ENCODE assay signal across 29 cellular contexts in genomic region chr7:83835424-83835823, GRCh38.
DNase-seq lines count a peak whose midpoint lies in the region; ATAC-seq and TF ChIP-seq lines count a peak whose summit lies in the region.
"Had no signal": no experiment of that assay in that cellular context is flagged by ENCODE, and none has a peak within 500 bp of the region (broad histone marks: within the 10 kb centered on the region; RNA-seq: fewer than 3 reads in every experiment).

No MANE protein-coding gene starts in this region.

- H3K36me3 ChIP-seq in CD8-positive, alpha-beta memory T cell (ENCODE audit: insufficient read depth, low read length), result no peaks in the 10 kb centered on the region
- H3K36me3 ChIP-seq: adrenal gland, HAP-1, right atrium auricular region, thoracic aorta, uterus had no signal

- H3K27ac ChIP-seq in CD8-positive, alpha-beta memory T cell (ENCODE audit: low read depth, low read length), result no peak overlapping the region
- H3K27ac ChIP-seq: adrenal gland, epithelial cell of prostate, right atrium auricular region, thoracic aorta, uterus had no signal

- no peak overlapping the region for H3K27ac Mint-ChIP-seq in CD8-positive, alpha-beta memory T cell
- H3K27ac Mint-ChIP-seq: activated CD4-positive, alpha-beta memory T cell treated with anti-CD3 and anti-CD28 coated beads for 36 hours; activated naive CD4-positive, alpha-beta T cell treated with anti-CD3 and anti-CD28 coated beads for 36 hours; CD4-positive, CD25-positive, alpha-beta regulatory T cell had no signal

- H3K4me1 Mint-ChIP-seq in CD8-positive, alpha-beta memory T cell, result no peaks in the 10 kb centered on the region
- H3K4me1 Mint-ChIP-seq: CD4-positive, CD25-positive, alpha-beta regulatory T cell had no signal

- no peaks in the 10 kb centered on the region for H3K4me1 ChIP-seq in CD8-positive, alpha-beta memory T cell (ENCODE audit: insufficient read depth, low read length)
- H3K4me1 ChIP-seq: adrenal gland, right atrium auricular region, uterus had no signal

- no peak overlapping the region for H3K4me3 ChIP-seq in CD8-positive, alpha-beta memory T cell (ENCODE audit: low read length)
- H3K4me3 ChIP-seq: adrenal gland, HAP-1, right atrium auricular region, smooth muscle cell, thoracic aorta, uterus had no signal

- no peaks in the 10 kb centered on the region for H3K27me3 ChIP-seq in CD8-positive, alpha-beta memory T cell (ENCODE audit: insufficient read depth, low read length, poor library complexity, severe bottlenecking)
- H3K27me3 ChIP-seq: adrenal gland, right atrium auricular region, uterus had no signal

- DNase-seq in COLO829 (ENCODE audit: low spot score) (peak; percentile 58), NCI-H1048 (lab: John Stamatoyannopoulos, UW) (peak; percentile 41), fibroblast of peridontal ligament (ENCODE audit: extremely low read depth) (peak; percentile 13), GM19240 (ENCODE audit: insufficient read length, low spot score) (no peak), cortex of kidney (lab: John Stamatoyannopoulos, UW) (no peak)
- DNase-seq in CD8-positive, alpha-beta memory T cell, result no peak
- no peak for DNase-seq in stimulated activated CD4-positive, alpha-beta T cell treated with anti-CD3 and anti-CD28 coated beads, Interleukin-2, amount 100 ng/mL, for 48 hours
- DNase-seq: activated CD4-positive, alpha-beta memory T cell treated with anti-CD3 and anti-CD28 coated beads for 36 hours; activated CD4-positive, CD25-positive, alpha-beta regulatory T cell treated with anti-CD3 and anti-CD28 coated beads, Interleukin-2, amount 50 U/mL, for 72 hours; activated CD8-positive, alpha-beta memory T cell treated with anti-CD3 and anti-CD28 coated beads, Interleukin-2, amount 50 U/mL, for 4 hours; activated naive CD4-positive, alpha-beta T cell treated with anti-CD3 and anti-CD28 coated beads for 36 hours; adrenal gland; AML-193; CD4-positive, CD25-positive, alpha-beta regulatory T cell; head of caudate nucleus; Karpas-422; kidney; left ventricle myocardium superior; NCI-H446 treated with DMSO at 0.1 percent for 48 hours; stimulated activated naive CD8-positive, alpha-beta T cell treated with anti-CD3 and anti-CD28 coated beads, Interleukin-15, Interleukin-2, amounts not matched to agents 100 U/mL and 50 U/mL, for 24 hours; T-helper 2 cell; uterus had no signal

- no peaks in the 10 kb centered on the region for H3K9me3 ChIP-seq in CD8-positive, alpha-beta memory T cell (ENCODE audit: low read length)
- H3K9me3 ChIP-seq: adrenal gland, HAP-1, right atrium auricular region, thoracic aorta, uterus had no signal

- CTCF ChIA-PET in CD8-positive, alpha-beta memory T cell (lab: Charles Lee), result no interaction called here

- peaks cover 2 to 23% (median 6%) of the 10 kb centered on the region in 5 donors for H3K9me3 Mint-ChIP-seq in CD8-positive, alpha-beta memory T cell
- H3K9me3 Mint-ChIP-seq: activated CD4-positive, alpha-beta memory T cell treated with anti-CD3 and anti-CD28 coated beads for 36 hours; activated naive CD4-positive, alpha-beta T cell treated with anti-CD3 and anti-CD28 coated beads for 36 hours had no signal

- H3K27me3 Mint-ChIP-seq in CD8-positive, alpha-beta memory T cell, result no peaks in the 10 kb centered on the region
- H3K27me3 Mint-ChIP-seq: activated CD4-positive, alpha-beta memory T cell treated with anti-CD3 and anti-CD28 coated beads for 36 hours; CD4-positive, CD25-positive, alpha-beta regulatory T cell had no signal

- peaks cover 0 to 1% (median 0%) of the 10 kb centered on the region in 3 donors for H3K36me3 Mint-ChIP-seq in CD8-positive, alpha-beta memory T cell
- H3K36me3 Mint-ChIP-seq: activated CD4-positive, alpha-beta memory T cell treated with anti-CD3 and anti-CD28 coated beads for 36 hours; CD4-positive, CD25-positive, alpha-beta regulatory T cell had no signal

- no peak overlapping the region for H3K4me3 Mint-ChIP-seq in CD8-positive, alpha-beta memory T cell
- H3K4me3 Mint-ChIP-seq: activated CD4-positive, alpha-beta memory T cell treated with anti-CD3 and anti-CD28 coated beads for 36 hours; activated naive CD4-positive, alpha-beta T cell treated with anti-CD3 and anti-CD28 coated beads for 36 hours; CD4-positive, CD25-positive, alpha-beta regulatory T cell had no signal

- no peak for ATAC-seq in SK-N-SH treated with all-trans-retinoic acid at 6 μM for 48 hours
- ATAC-seq: HepG2; left ventricle myocardium superior; stimulated activated naive CD8-positive, alpha-beta T cell treated with anti-CD3 and anti-CD28 coated beads, Interleukin-15, Interleukin-2, amounts not matched to agents 100 U/mL and 50 U/mL, for 24 hours had no signal

- POLR2A ChIA-PET in CD8-positive, alpha-beta memory T cell (lab: Charles Lee), result no interaction called here

TF ChIP-seq in SK-N-SH treated with all-trans-retinoic acid at 6 μM for 48 hours, 23 proteins besides CTCF, POLR2A, EP300 and RAD21:
- peak; percentile 59 for TF ChIP-seq ISL1 (CRISPR knock-in tag; IDR thresholded peaks at IDR 0.05)
- TF ChIP-seq TCF4 (CRISPR knock-in tag; IDR thresholded peaks at IDR 0.05; ENCODE audit: borderline replicate concordance), result no peak

Comparison
In these comparisons a context has a peak if more than half of its experiments do, and no peak if none do; other contexts are left out.
1. DNase-seq: peak in COLO829 (single experiment), NCI-H1048 (single experiment) and fibroblast of peridontal ligament (single experiment); none in CD8-positive, alpha-beta memory T cell (0 of 5), GM19240 (single experiment), cortex of kidney (single experiment) and stimulated activated CD4-positive, alpha-beta T cell treated with anti-CD3 and anti-CD28 coated beads, Interleukin-2, amount 100 ng/mL, for 48 hours (0 of 2).